In genomic region chr5:169837686-169838085, GRCh38 we compare ENCODE assay signal across 25 cellular contexts.
DNase-seq lines count a peak whose midpoint lies in the region; ATAC-seq, FAIRE-seq and TF ChIP-seq lines count a peak whose summit lies in the region.
"Had no signal": no experiment of that assay in that cellular context is flagged by ENCODE, and none has a peak within 500 bp of the region (broad histone marks: within the 10 kb centered on the region; RNA-seq: fewer than 3 reads in every experiment).

No MANE protein-coding gene starts in this region.

- no TSS peak for BruUV-seq in GM12878 (replicated peaks; lab: Mats Ljungman, UMichigan)

- POLR2A ChIA-PET in CD8-positive, alpha-beta memory T cell (lab: Charles Lee): no interaction called here
- POLR2A ChIA-PET in GM12878 (lab: Charles Lee): interaction anchor here (1.1 kb wide), 1 partner anchor 135 kb away, joined by 3 read pairs; no protein-coding TSS in a partner anchor

- intact Hi-C loops in GM12878 (cut with micrococcal nuclease; ENCODE audit: unreplicated experiment): loop anchor here (5.0 kb wide), 1 partner anchor 135 kb away; no protein-coding TSS in a partner anchor

- SMC1A ChIA-PET in GM12878 (lab: Charles Lee; ENCODE audit: uncharacterized antibody, unreplicated experiment): interaction anchor here (0.8 to 6.6 kb wide), 8 partner anchors 10 to 143 kb away, joined by 3 to 39 read pairs (median 4); no protein-coding TSS in a partner anchor

- no peaks in the 10 kb centered on the region for H3K27me3 ChIP-seq in CD8-positive, alpha-beta memory T cell (ENCODE audit: insufficient read depth, low read length, poor library complexity, severe bottlenecking)
- no peaks in the 10 kb centered on the region for H3K27me3 ChIP-seq in GM12878 (replicated peaks in 1 of 2; ENCODE audit: control insufficient read depth in 2 of 2, insufficient read depth in 2 of 2, low read length in 1 of 2)

- CTCF ChIA-PET in CD8-positive, alpha-beta memory T cell (lab: Charles Lee): interaction anchor here (0.8 kb wide), 1 partner anchor 11 kb away, joined by 3 read pairs; no protein-coding TSS in a partner anchor
- CTCF ChIA-PET in GM12878 (lab: Yijun Ruan, JAX): interaction anchor here (1.0 kb wide), 1 partner anchor 142 kb away, joined by 3 read pairs; the partner anchor contains the start of gene INSYN2B

- H4K20me1 ChIP-seq in GM12878 (ENCODE audit: control insufficient read depth, insufficient read depth): no peaks in the 10 kb centered on the region

- peaks cover 15 to 45% (median 40%) of the 10 kb centered on the region in 3 donors for H3K4me1 Mint-ChIP-seq in CD8-positive, alpha-beta memory T cell
- H3K4me1 Mint-ChIP-seq in HFFc6 (ENCODE audit: low read depth): peaks cover 28% of the 10 kb centered on the region
- peaks cover 26 to 28% of the 10 kb centered on the region in 2 donors for H3K4me1 Mint-ChIP-seq in natural killer cell treated with Interleukin-12 subunit alpha and Interleukin-12 subunit beta and Interleukin-15 and Interleukin-18, amount 100 ng/mL, for 72 hours (ENCODE audit: low read depth in 2 of 2)

- no peak overlapping the region for H2AFZ ChIP-seq in GM12878 (ENCODE audit: control insufficient read depth, low read depth, low read length)

- H3K4me3 Mint-ChIP-seq in CD8-positive, alpha-beta memory T cell: no peak overlapping the region
- no peak overlapping the region for H3K4me3 Mint-ChIP-seq in HFFc6
- H3K4me3 Mint-ChIP-seq in natural killer cell treated with Interleukin-12 subunit alpha and Interleukin-12 subunit beta and Interleukin-15 and Interleukin-18, amount 100 ng/mL, for 72 hours: no peak overlapping the region
- H3K4me3 Mint-ChIP-seq: CD4-positive, alpha-beta memory T cell had no signal

- FAIRE-seq in GM12878 (lab: Jason Lieb, UNC): no peak
- FAIRE-seq: A549, GM12892, H1 had no signal

- TF ChIP-seq POLR2A in GM12878 (IDR thresholded peaks at IDR 0.05; ENCODE audit: low read depth, low read length): no peak

- RAD21 ChIA-PET in GM12878 (lab: Charles Lee; ENCODE audit: unreplicated experiment): interaction anchor here (1.6 to 2.5 kb wide), 3 partner anchors 10 to 135 kb away, joined by 6 to 13 read pairs (median 11); no protein-coding TSS in a partner anchor

- peaks cover 22 to 60% (median 32%) of the 10 kb centered on the region in 3 donors for H3K36me3 Mint-ChIP-seq in CD8-positive, alpha-beta memory T cell
- H3K36me3 Mint-ChIP-seq in HFFc6 (ENCODE audit: low read depth): no peaks in the 10 kb centered on the region
- peaks cover 34% of the 10 kb centered on the region for H3K36me3 Mint-ChIP-seq in natural killer cell treated with Interleukin-12 subunit alpha and Interleukin-12 subunit beta and Interleukin-15 and Interleukin-18, amount 100 ng/mL, for 72 hours

- H3K9me3 Mint-ChIP-seq in CD8-positive, alpha-beta memory T cell: no peaks in the 10 kb centered on the region
- H3K9me3 Mint-ChIP-seq in HFFc6: no peaks in the 10 kb centered on the region
- no peaks in the 10 kb centered on the region for H3K9me3 Mint-ChIP-seq in natural killer cell treated with Interleukin-12 subunit alpha and Interleukin-12 subunit beta and Interleukin-15 and Interleukin-18, amount 100 ng/mL, for 72 hours
- H3K9me3 Mint-ChIP-seq: CD4-positive, alpha-beta memory T cell had no signal

- no peak for ATAC-seq in GM12878
- ATAC-seq in natural killer cell treated with Interleukin-12 subunit alpha and Interleukin-12 subunit beta and Interleukin-15 and Interleukin-18, amount 100 ng/mL, for 72 hours: no peak
- no peak for ATAC-seq in HG03469 (IDR thresholded peaks at IDR 0.05; ENCODE audit: unreplicated experiment)
- ATAC-seq in HG03565 (IDR thresholded peaks at IDR 0.05; ENCODE audit: unreplicated experiment): no peak
- ATAC-seq: A549, HCT116 had no signal

- TF ChIP-seq CTCF in HFFc6 (IDR thresholded peaks at IDR 0.05) (no peak), GM12878 (IDR thresholded peaks at IDR 0.05 in 2 of 3, conservative IDR thresholded peaks at IDR 0.05 in 1 of 3; ENCODE audit: control insufficient read depth in 2 of 3, extremely low read depth in 1 of 3, insufficient read depth in 1 of 3, low read depth in 3 of 3, low read length in 3 of 3) (no peak)

- H3K4me1 ChIP-seq in CD8-positive, alpha-beta memory T cell (ENCODE audit: insufficient read depth, low read length): no peaks in the 10 kb centered on the region
- H3K4me1 ChIP-seq in GM12878 (ENCODE audit: control insufficient read depth, insufficient read depth, low read length): peaks cover 35% of the 10 kb centered on the region
- H3K4me1 ChIP-seq: A549, Caco-2 had no signal

- in situ Hi-C loops in GM12878 (cut with MboI): no loop called here

- H3K9ac ChIP-seq in GM12878 (ENCODE audit: control insufficient read depth, insufficient read depth, low read length): no peak overlapping the region

- H3K9me3 ChIP-seq in CD8-positive, alpha-beta memory T cell (ENCODE audit: low read length): no peaks in the 10 kb centered on the region
- H3K9me3 ChIP-seq in GM12878 (replicated peaks; ENCODE audit: control insufficient read depth, insufficient read depth, low read length): no peaks in the 10 kb centered on the region
- H3K9me3 ChIP-seq: A549, Caco-2 had no signal

- no peak for TF ChIP-seq RAD21 in GM12878 (IDR thresholded peaks at IDR 0.05; ENCODE audit: insufficient read depth, low read depth, low read length)

- no peak for DNase-seq in CD8-positive, alpha-beta memory T cell
- DNase-seq in HFFc6 (peak; percentile 10), GM12878 (ENCODE audit: low read depth, low spot score) (no peak), D341Med (ENCODE audit: low spot score) (no peak), NCI-H82 (lab: John Stamatoyannopoulos, UW) (no peak)
- no peak for DNase-seq in natural killer cell treated with Interleukin-12 subunit alpha and Interleukin-12 subunit beta and Interleukin-15 and Interleukin-18, amount 100 ng/mL, for 72 hours (ENCODE audit: low spot score)
- DNase-seq: C1 segment of cervical spinal cord; Caco-2; CD4-positive, alpha-beta memory T cell; DMS 273 treated with DMSO at 0.1 percent for 48 hours; DMS79; GF-D8; KBM-7; NCI-H2081; NCI-H2171; NCI-H345; NCI-H510A treated with DMSO at 0.1 percent for 48 hours; NK-92 treated with Interleukin-12 subunit alpha and Interleukin-12 subunit beta, amount 100 ng/mL, for 24 hours; PC-3 had no signal

- H3K4me2 ChIP-seq in GM12878 (ENCODE audit: control insufficient read depth, insufficient read depth): peak overlapping the region; percentile 50; the same call in 1 of the 2 replicates
- H3K4me2 ChIP-seq: A549 had no signal

- H3K36me3 ChIP-seq in CD8-positive, alpha-beta memory T cell (ENCODE audit: insufficient read depth, low read length): peaks cover 31% of the 10 kb centered on the region
- peaks cover 6 to 24% of the 10 kb centered on the region in 2 experiments; a peak in 3 of 4 replicates for H3K36me3 ChIP-seq in GM12878 (ENCODE audit: control insufficient read depth in 2 of 2, insufficient read depth in 2 of 2, low read length in 1 of 2)

- peak overlapping the region in 6 of 8 donors; percentile 2 to 86 (median 54) for H3K27ac Mint-ChIP-seq in CD8-positive, alpha-beta memory T cell
- no peak overlapping the region for H3K27ac Mint-ChIP-seq in HFFc6
- H3K27ac Mint-ChIP-seq in natural killer cell treated with Interleukin-12 subunit alpha and Interleukin-12 subunit beta and Interleukin-15 and Interleukin-18, amount 100 ng/mL, for 72 hours: peak overlapping the region; percentile 7

- H3K4me3 ChIP-seq in CD8-positive, alpha-beta memory T cell (ENCODE audit: low read length): no peak overlapping the region
- no peak overlapping the region for H3K4me3 ChIP-seq in GM12878
- H3K4me3 ChIP-seq: A549 had no signal

- H3K27ac ChIP-seq in CD8-positive, alpha-beta memory T cell (ENCODE audit: low read depth, low read length): no peak overlapping the region
- 0 out of 2 replicates have a peak overlapping the region, but pooled peaks have one; percentile 76 for H3K27ac ChIP-seq in GM12878 (ENCODE audit: control insufficient read depth, insufficient read depth)
- H3K27ac ChIP-seq: A549 had no signal

- no peak for TF ChIP-seq EP300 in GM12878 (IDR thresholded peaks at IDR 0.05; ENCODE audit: borderline replicate concordance in 1 of 2, control insufficient read depth in 1 of 2, low read depth in 2 of 2, low read length in 2 of 2)

- H3K27me3 Mint-ChIP-seq in CD8-positive, alpha-beta memory T cell: no peaks in the 10 kb centered on the region
- no peaks in the 10 kb centered on the region; the same call in 1 of the 2 replicates for H3K27me3 Mint-ChIP-seq in HFFc6 (ENCODE audit: insufficient read depth)
- H3K27me3 Mint-ChIP-seq in natural killer cell treated with Interleukin-12 subunit alpha and Interleukin-12 subunit beta and Interleukin-15 and Interleukin-18, amount 100 ng/mL, for 72 hours: no peaks in the 10 kb centered on the region
- H3K27me3 Mint-ChIP-seq: CD4-positive, alpha-beta memory T cell had no signal

- no peaks in the 10 kb centered on the region for H3K79me2 ChIP-seq in GM12878 (ENCODE audit: control insufficient read depth, insufficient read depth, low read length)

TF ChIP-seq in GM12878, 131 proteins besides CTCF, POLR2A, EP300 and RAD21 (continues in another document):
- TF ChIP-seq NBN (IDR thresholded peaks at IDR 0.05) (no peak), USF1 (IDR thresholded peaks at IDR 0.05; ENCODE audit: borderline replicate concordance, extremely low read length, insufficient read depth, low read depth, low read length) (no peak), MEF2A (IDR thresholded peaks at IDR 0.05; ENCODE audit: insufficient read depth, low read depth, low read length) (no peak), CEBPB (IDR thresholded peaks at IDR 0.05; ENCODE audit: borderline replicate concordance in 1 of 2, low read depth in 2 of 2, low read length in 2 of 2) (no peak), CBFB (IDR thresholded peaks at IDR 0.05; ENCODE audit: low read depth) (no peak), MYB (IDR thresholded peaks at IDR 0.05; ENCODE audit: borderline replicate concordance, low read depth, low read length) (no peak), CHD2 (IDR thresholded peaks at IDR 0.05; ENCODE audit: borderline replicate concordance, low read depth, low read length) (no peak)
